In the genomic region with DNA sequence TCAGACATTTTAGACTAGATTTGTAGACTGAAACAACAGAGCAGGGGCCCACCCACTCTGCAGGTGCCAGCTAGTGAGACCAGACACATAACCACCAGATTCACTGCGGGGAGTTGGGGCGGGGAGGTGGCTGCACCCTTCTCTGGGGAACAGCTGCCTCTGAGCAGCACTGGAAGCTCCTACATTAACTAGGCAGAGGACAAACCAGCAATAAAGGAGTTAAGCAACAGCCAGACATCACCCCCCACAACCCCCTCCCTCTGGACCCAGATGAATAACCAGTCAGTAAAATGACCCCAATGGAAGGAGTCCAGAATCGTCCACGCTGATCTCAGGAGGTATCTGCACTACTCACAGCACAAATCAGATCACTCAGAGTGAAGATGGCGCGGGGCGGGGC, we compare ENCODE assay signal across 22 cellular contexts.
"Had no signal": no experiment of that assay in that cellular context is flagged by ENCODE, and none has a peak within 500 bp of the region (broad histone marks: within the 10 kb centered on the region; RNA-seq: fewer than 3 reads in every experiment).

No MANE protein-coding gene starts in this region.

- H3K4me1 ChIP-seq: breast epithelium, colonic mucosa, lower lobe of right lung, psoas muscle, suprapubic skin, transverse colon had no signal

- H3K36me3 ChIP-seq: breast epithelium, colonic mucosa, heart left ventricle, lower lobe of right lung, pancreas, stomach, suprapubic skin, transverse colon had no signal

- H3K9me3 ChIP-seq: breast epithelium, colonic mucosa, heart left ventricle, lower lobe of right lung, pancreas, psoas muscle, stomach, suprapubic skin, transverse colon had no signal

- H3K4me3 ChIP-seq: breast epithelium, colonic mucosa, heart left ventricle, lower lobe of right lung, pancreas, psoas muscle, skin epidermis, stomach, suprapubic skin, transverse colon had no signal

- H3K27ac ChIP-seq: breast epithelium, colonic mucosa, epithelial cell of prostate, lower lobe of right lung, pancreas, psoas muscle, skin epidermis, stomach, suprapubic skin, transverse colon had no signal

- DNase-seq: activated CD4-positive, alpha-beta memory T cell treated with anti-CD3 and anti-CD28 coated beads for 36 hours; activated CD4-positive, alpha-beta T cell treated with anti-CD3 and anti-CD28 coated beads for 48 hours; activated CD4-positive, CD25-positive, alpha-beta regulatory T cell; activated naive CD4-positive, alpha-beta T cell treated with Interleukin-2 at 50 U/mL for 16 hours; activated naive CD8-positive, alpha-beta T cell treated with anti-CD3 and anti-CD28 coated beads for 36 hours; activated T-cell treated with anti-CD3 and anti-CD28 coated beads, Interleukin-2, amount 50 U/mL, for 48 hours; colonic mucosa; heart left ventricle; islet precursor cell; lower lobe of right lung; mesendoderm; naive thymus-derived CD8-positive, alpha-beta T cell; pancreas; psoas muscle; stimulated activated CD4-positive, alpha-beta T cell treated with anti-CD3 and anti-CD28 coated beads, Interleukin-2, amount 100 ng/mL, for 24 hours; stomach; T-helper 17 cell; transverse colon had no signal

- H3K27me3 ChIP-seq: breast epithelium, colonic mucosa, heart left ventricle, pancreas, stomach, transverse colon had no signal
